In genomic region chr22:39276461-39277134, GRCh38 we compare ENCODE assay signal across 1 cellular context.
TF ChIP-seq lines count a peak whose summit lies in the region.

No MANE protein-coding gene starts in this region.

TF ChIP-seq in K562, 482 proteins besides CTCF, POLR2A, EP300 and RAD21:
- TF ChIP-seq ZNF318 (IDR thresholded peaks at IDR 0.05; ENCODE audit: borderline replicate concordance in 1 of 2, low read depth in 1 of 2) (no peak), SPI1 (IDR thresholded peaks at IDR 0.05; ENCODE audit: borderline replicate concordance, low read depth, low read length) (peak; percentile 48; the same call in 1 of the 2 replicates)
